In the genomic region with DNA sequence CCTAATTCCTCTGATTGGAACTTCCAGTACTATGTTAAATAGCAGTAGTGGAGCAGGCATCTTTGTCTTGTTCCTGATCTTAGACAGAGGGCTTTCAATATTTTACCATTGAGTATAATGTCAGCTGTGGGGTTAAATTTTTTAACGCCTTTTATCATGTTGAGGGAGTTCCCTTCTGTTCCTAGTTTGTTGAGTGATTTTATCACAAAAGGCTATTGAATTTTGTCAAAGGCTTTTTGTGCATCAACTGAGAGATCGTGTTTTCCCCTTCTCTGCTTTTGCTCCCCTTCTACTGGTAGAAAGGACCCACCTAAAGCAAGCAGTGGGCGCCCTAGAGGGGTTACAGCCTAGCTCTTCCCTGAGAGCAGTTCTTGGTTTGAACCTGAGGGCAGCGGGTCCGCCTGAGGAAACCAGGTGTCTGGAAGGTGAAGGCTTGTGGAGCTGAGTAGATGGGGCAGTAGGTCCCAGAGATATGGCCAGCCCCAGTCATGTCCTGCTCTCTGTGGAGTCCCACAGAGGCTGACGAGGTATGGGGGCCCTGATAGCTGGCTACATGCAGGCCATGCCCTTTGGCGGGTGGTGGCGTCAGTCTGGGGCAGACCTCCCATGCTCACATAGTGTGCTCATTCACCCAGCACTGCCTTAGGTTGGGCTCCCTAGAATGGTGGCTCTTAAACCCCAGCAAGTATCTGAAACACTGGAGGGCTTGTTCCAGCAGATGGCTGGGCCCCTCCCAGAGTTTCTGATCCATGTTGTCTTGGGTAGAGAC, we compare ENCODE assay signal across 17 cellular contexts. TPM values are rescaled to one million over a fixed set of nuclear protein-coding genes. Genes with fewer than 3 reads are reported as not detected.
DNase-seq lines count a peak whose midpoint lies in the region; ATAC-seq, FAIRE-seq and TF ChIP-seq lines count a peak whose summit lies in the region.
"Had no signal": no experiment of that assay in that cellular context is flagged by ENCODE, and none has a peak within 500 bp of the region (broad histone marks: within the 10 kb centered on the region; RNA-seq: fewer than 3 reads in every experiment).

No MANE protein-coding gene starts in this region.

- H3K27me3 ChIP-seq in heart right ventricle: no peaks in the 10 kb centered on the region

- whole genome bisulfite sequencing in heart right ventricle, 2 donors: 93 to 95% methylated on average over 8 of the region's 8 CpGs

- no peak overlapping the region for H3K4me3 ChIP-seq in heart right ventricle
- no peak overlapping the region for H3K4me3 ChIP-seq in kidney (ENCODE audit: low read length in 2 of 2)
- H3K4me3 ChIP-seq: A549 had no signal

- DNase-seq in cardiac septum (ENCODE audit: low spot score) (peak; percentile 66), heart right ventricle (no peak), kidney (peak; percentile 54), putamen (ENCODE audit: low spot score) (peak; percentile 50)
- DNase-seq: COR-L47, HCEC 1CT, MV-4-11, NCI-H1417 treated with DMSO at 0.1 percent for 48 hours, NCI-H2029 treated with DMSO at 0.1 percent for 48 hours, NCI-H524 treated with DMSO at 0.1 percent for 48 hours, OCI-M1, RPMI8226 had no signal

- intact Hi-C loops in cardiac septum (cut with DNase I): no loop called here
- intact Hi-C loops in heart right ventricle (cut with DNase I): no loop called here
- intact Hi-C loops in kidney (cut with DNase I): no loop called here

- no peak overlapping the region for H3K27ac ChIP-seq in heart right ventricle
- no peak overlapping the region for H3K27ac ChIP-seq in kidney (ENCODE audit: low read depth in 2 of 2, low read length in 2 of 2)
- H3K27ac ChIP-seq: A549, C4-2B had no signal

- H3K4me1 ChIP-seq in heart right ventricle (peaks cover 2 to 11% (median 5%) of the 10 kb centered on the region in 9 donors), kidney (ENCODE audit: control insufficient read depth in 1 of 2, insufficient read depth in 1 of 2, low read depth in 1 of 2, low read length in 2 of 2) (peaks cover 0 to 2% of the 10 kb centered on the region in 2 donors)
- H3K4me1 ChIP-seq: A549 had no signal

- ATAC-seq in heart right ventricle (no peak), HG03565 (IDR thresholded peaks at IDR 0.05; ENCODE audit: unreplicated experiment) (no peak), HG03135 (IDR thresholded peaks at IDR 0.05; ENCODE audit: unreplicated experiment) (no peak), GM18498 (IDR thresholded peaks at IDR 0.05; ENCODE audit: unreplicated experiment) (no peak)
- ATAC-seq: A549 had no signal

- no peak overlapping the region for H3K9ac ChIP-seq in kidney (ENCODE audit: low read length in 2 of 2)

- no peak for FAIRE-seq in kidney (lab: Jason Lieb, UNC)
- FAIRE-seq: A549 had no signal

- TF ChIP-seq CTCF in heart right ventricle (IDR thresholded peaks at IDR 0.05): no peak
- no peak for TF ChIP-seq CTCF in kidney (IDR thresholded peaks at IDR 0.05; ENCODE audit: borderline replicate concordance, extremely low read depth, insufficient read depth)

- H3K9me3 ChIP-seq in heart right ventricle (peaks cover 0 to 19% (median 0%) of the 10 kb centered on the region in 11 donors), kidney (ENCODE audit: control insufficient read depth in 1 of 2, low read length in 2 of 2) (no peaks in the 10 kb centered on the region)
- H3K9me3 ChIP-seq: A549 had no signal

- H3K36me3 ChIP-seq in heart right ventricle (peaks cover 0 to 38% (median 0%) of the 10 kb centered on the region in 9 donors), kidney (ENCODE audit: control insufficient read depth in 1 of 2, insufficient read depth in 2 of 2, low read length in 2 of 2) (peaks cover 0 to 3% of the 10 kb centered on the region in 2 donors)

RNA-seq across cellular contexts. Expression of a gene that starts 11.3 kb away (rescaled TPM):
- total RNA-seq in cardiac septum (30.7 TPM), heart right ventricle (10 to 100 TPM; 26.6 to 46.0 (median 33.7) TPM), kidney (28.3 TPM)
- polyA plus RNA-seq in heart right ventricle (10 to 100 TPM; 15.9 to 21.7 TPM), kidney (ENCODE audit: insufficient read depth, low read depth, low replicate concordance) (43.7 TPM)

RNA-seq across cellular contexts. Expression of a gene that starts 57.5 kb away (rescaled TPM):
- total RNA-seq in cardiac septum (64.6 TPM), heart right ventricle (10 to 100 TPM; 35.4 to 78.9 (median 47.0) TPM), kidney (43.4 TPM)
- polyA plus RNA-seq in heart right ventricle (10 to 100 TPM; 20.7 to 55.9 TPM), kidney (ENCODE audit: insufficient read depth, low read depth, low replicate concordance) (3.2 TPM)

Comparison
In these comparisons a context has a peak if more than half of its experiments do, and no peak if none do; other contexts are left out.
1. DNase-seq: peak in cardiac septum (single experiment), kidney (single experiment) and putamen (single experiment); none in heart right ventricle (0 of 2).